In genomic region chr19:6340493-6341201, GRCh38 we compare ENCODE assay signal across 12 cellular contexts. TPM values are rescaled to one million over a fixed set of nuclear protein-coding genes. Genes with fewer than 3 reads are reported as not detected.
A peak's percentile ranks its signal among the peaks of the same experiment; 100 is the strongest.
DNase-seq lines count a peak whose midpoint lies in the region; FAIRE-seq and TF ChIP-seq lines count a peak whose summit lies in the region.
"Had no signal": no experiment of that assay in that cellular context is flagged by ENCODE, and none has a peak within 500 bp of the region (broad histone marks: within the 10 kb centered on the region; RNA-seq: fewer than 3 reads in every experiment).

No MANE protein-coding gene starts in this region.

- H3K27me3 ChIP-seq in BLaER1 treated with 17β-estradiol and CSF1 and Interleukin-3, amounts not matched to agents 10 nM and 100 nM = no peaks in the 10 kb centered on the region
- no peaks in the 10 kb centered on the region for H3K27me3 ChIP-seq in endodermal cell (ENCODE audit: control insufficient read depth, insufficient read depth, low read length, poor library complexity, severe bottlenecking)

- H3K27ac ChIP-seq in BLaER1 treated with 17β-estradiol and CSF1 and Interleukin-3, amounts not matched to agents 10 nM and 100 nM = peak overlapping the region in 4 of 11 experiments; percentile 58 to 64 (median 62); a peak in 7 of 22 replicates
- H3K27ac ChIP-seq in endodermal cell (ENCODE audit: low read depth, low read length) = no peak overlapping the region
- no peak overlapping the region for H3K27ac ChIP-seq in kidney (ENCODE audit: low read depth in 2 of 2, low read length in 2 of 2)
- H3K27ac ChIP-seq: heart right ventricle, thoracic aorta had no signal

- no peaks in the 10 kb centered on the region for H3K36me3 Mint-ChIP-seq in endodermal cell (ENCODE audit: low read depth)

- peaks cover 7 to 17% (median 13%) of the 10 kb centered on the region in 10 experiments; a peak in 19 of 20 replicates for H3K4me1 ChIP-seq in BLaER1 treated with 17β-estradiol and CSF1 and Interleukin-3, amounts not matched to agents 10 nM and 100 nM
- H3K4me1 ChIP-seq in endodermal cell (ENCODE audit: control insufficient read depth, insufficient read depth, low read length) = no peaks in the 10 kb centered on the region
- H3K4me1 ChIP-seq in kidney (ENCODE audit: control insufficient read depth in 1 of 2, insufficient read depth in 1 of 2, low read depth in 1 of 2, low read length in 2 of 2) = no peaks in the 10 kb centered on the region
- H3K4me1 ChIP-seq: heart right ventricle had no signal

- intact Hi-C loops in kidney (cut with DNase I) = no loop called here

- peak overlapping the region; percentile 13 to 74 (median 63); a peak in 20 of 22 replicates for H3K4me2 ChIP-seq in BLaER1 treated with 17β-estradiol and CSF1 and Interleukin-3, amounts not matched to agents 10 nM and 100 nM

- TF ChIP-seq CTCF in GM12875 (IDR thresholded peaks at IDR 0.05; ENCODE audit: borderline replicate concordance, insufficient read depth, low read depth, low read length) = peak; percentile 19; the same call in 1 of the 2 replicates
- peak; percentile 59 for TF ChIP-seq CTCF in endodermal cell (conservative IDR thresholded peaks at IDR 0.05)
- TF ChIP-seq CTCF in kidney (IDR thresholded peaks at IDR 0.05; ENCODE audit: borderline replicate concordance, extremely low read depth, insufficient read depth) = no peak

- peaks cover 5% of the 10 kb centered on the region for H3K27me3 Mint-ChIP-seq in endodermal cell (ENCODE audit: insufficient read depth)
- H3K27me3 Mint-ChIP-seq: activated CD4-positive, alpha-beta T cell treated with anti-CD3 and anti-CD28 coated beads, Interleukin-2, amount 10 ng/mL, durations not matched to agents 24 days and 14 days had no signal

- peaks cover 0 to 22% (median 10%) of the 10 kb centered on the region in 11 experiments; a peak in 19 of 22 replicates for H3K9me3 ChIP-seq in BLaER1 treated with 17β-estradiol and CSF1 and Interleukin-3, amounts not matched to agents 10 nM and 100 nM (replicated peaks in 1 of 11)
- no peaks in the 10 kb centered on the region for H3K9me3 ChIP-seq in endodermal cell (ENCODE audit: control insufficient read depth, low read length)
- no peaks in the 10 kb centered on the region for H3K9me3 ChIP-seq in kidney (ENCODE audit: control insufficient read depth in 1 of 2, low read length in 2 of 2)
- H3K9me3 ChIP-seq: thoracic aorta had no signal

- no peak overlapping the region; a peak in 1 of 20 replicates for H3K4me3 ChIP-seq in BLaER1 treated with 17β-estradiol and CSF1 and Interleukin-3, amounts not matched to agents 10 nM and 100 nM
- H3K4me3 ChIP-seq in GM12875 (ENCODE audit: low read depth, low read length) = no peak overlapping the region
- H3K4me3 ChIP-seq in endodermal cell (ENCODE audit: low read length) = no peak overlapping the region
- no peak overlapping the region for H3K4me3 ChIP-seq in kidney (ENCODE audit: low read length in 2 of 2)
- H3K4me3 ChIP-seq: heart right ventricle, thoracic aorta had no signal

- FAIRE-seq in kidney (lab: Jason Lieb, UNC) = no peak

- peaks cover 20% of the 10 kb centered on the region for H3K9me3 Mint-ChIP-seq in endodermal cell
- H3K9me3 Mint-ChIP-seq: activated CD4-positive, alpha-beta T cell treated with anti-CD3 and anti-CD28 coated beads, Interleukin-2, amount 10 ng/mL, durations not matched to agents 24 days and 14 days had no signal

- no peak overlapping the region for H3K4me3 Mint-ChIP-seq in endodermal cell
- H3K4me3 Mint-ChIP-seq: activated CD4-positive, alpha-beta T cell treated with anti-CD3 and anti-CD28 coated beads, Interleukin-2, amount 10 ng/mL, durations not matched to agents 24 days and 14 days had no signal

- H4K20me1 ChIP-seq in BLaER1 treated with 17β-estradiol and CSF1 and Interleukin-3, amounts not matched to agents 10 nM and 100 nM = no peaks in the 10 kb centered on the region

- H3K36me3 ChIP-seq in BLaER1 treated with 17β-estradiol and CSF1 and Interleukin-3, amounts not matched to agents 10 nM and 100 nM = no peaks in the 10 kb centered on the region; a peak in 1 of 22 replicates
- H3K36me3 ChIP-seq in endodermal cell (ENCODE audit: control insufficient read depth, insufficient read depth, low read length) (no peaks in the 10 kb centered on the region), kidney (ENCODE audit: control insufficient read depth in 1 of 2, insufficient read depth in 2 of 2, low read length in 2 of 2) (no peaks in the 10 kb centered on the region)
- H3K36me3 ChIP-seq: heart right ventricle, thoracic aorta had no signal

- no peaks in the 10 kb centered on the region for H3K4me1 Mint-ChIP-seq in endodermal cell

- H3K9ac ChIP-seq in BLaER1 treated with 17β-estradiol and CSF1 and Interleukin-3, amounts not matched to agents 10 nM and 100 nM = peak overlapping the region in 6 of 11 experiments; percentile 5 to 45 (median 14); a peak in 3 of 22 replicates
- no peak overlapping the region for H3K9ac ChIP-seq in endodermal cell (ENCODE audit: extremely low read depth, low read length, poor library complexity, severe bottlenecking)
- H3K9ac ChIP-seq in kidney (ENCODE audit: low read length in 2 of 2) = no peak overlapping the region

- WGBS in endodermal cell (ENCODE audit: insufficient coverage in 1 of 2, insufficient read length in 1 of 2), 2 experiments = 78 to 81% methylated on average over 9 to 14 of the region's 14 CpGs

- peak; percentile 64 for DNase-seq in endodermal cell
- no peak for DNase-seq in DMS79 treated with DMSO at 0.1 percent for 48 hours (lab: John Stamatoyannopoulos, UW)
- DNase-seq in kidney = no peak
- DNase-seq: activated CD4-positive, alpha-beta T cell treated with anti-CD3 and anti-CD28 coated beads, Interleukin-2, amount 10 ng/mL, durations not matched to agents 24 days and 14 days; activated naive CD4-positive, alpha-beta T cell treated with anti-CD3 and anti-CD28 coated beads, Interleukin-2, amount 50 U/mL, for 16 hours; heart right ventricle; NCI-H345 had no signal

- H3K27ac Mint-ChIP-seq in endodermal cell = no peak overlapping the region
- H3K27ac Mint-ChIP-seq: activated CD4-positive, alpha-beta T cell treated with anti-CD3 and anti-CD28 coated beads, Interleukin-2, amount 10 ng/mL, durations not matched to agents 24 days and 14 days had no signal

RNA-seq across cellular contexts. Expression of gene ACER1, which starts 7.2 kb away (rescaled TPM):
- total RNA-seq in endodermal cell (not detected), kidney (not detected)
- not detected for polyA plus RNA-seq in endodermal cell (2013, experiment 1 of 2)
- polyA plus RNA-seq in endodermal cell (2013, experiment 2 of 2) = not detected
- not detected for polyA plus RNA-seq in kidney (ENCODE audit: insufficient read depth, low read depth, low replicate concordance)
- total RNA-seq: heart right ventricle, LHCN-M2, myocyte, thoracic aorta had no signal
- polyA plus RNA-seq: heart right ventricle had no signal

RNA-seq across cellular contexts. Expression of gene CLPP, which starts 20.7 kb away (rescaled TPM):
- 10 to 100 TPM; 79.8 to 87.7 TPM for total RNA-seq in endodermal cell
- 75.9 TPM for polyA plus RNA-seq in endodermal cell (2013, experiment 1 of 2)
- polyA plus RNA-seq in endodermal cell (2013, experiment 2 of 2) = 69.0 TPM
- 63.7 TPM for total RNA-seq in kidney
- polyA plus RNA-seq in kidney (ENCODE audit: insufficient read depth, low read depth, low replicate concordance) = 104 TPM

RNA-seq across cellular contexts. Expression of gene ALKBH7, which starts 31.9 kb away (rescaled TPM):
- 10 to 100 TPM; 80.0 to 98.3 TPM for total RNA-seq in endodermal cell
- 74.4 TPM for polyA plus RNA-seq in endodermal cell (2013, experiment 1 of 2)
- 64.3 TPM for polyA plus RNA-seq in endodermal cell (2013, experiment 2 of 2)
- 70.3 TPM for total RNA-seq in kidney
- 175 TPM for polyA plus RNA-seq in kidney (ENCODE audit: insufficient read depth, low read depth, low replicate concordance)

RNA-seq across cellular contexts. Expression of gene PSPN, which starts 35.1 kb away (rescaled TPM):
- total RNA-seq in endodermal cell (1 to 10 TPM; 1.9 to 2.7 TPM), kidney (2.0 TPM)
- polyA plus RNA-seq in endodermal cell (2013, experiment 1 of 2) = 1.3 TPM
- 1.3 TPM for polyA plus RNA-seq in endodermal cell (2013, experiment 2 of 2)
- polyA plus RNA-seq in kidney (ENCODE audit: insufficient read depth, low read depth, low replicate concordance) = 1.9 TPM

RNA-seq across cellular contexts. Expression of gene GTF2F1, which starts 52.3 kb away (rescaled TPM):
- 10 to 100 TPM; 59.2 to 66.4 TPM for total RNA-seq in endodermal cell
- polyA plus RNA-seq in endodermal cell (2013, experiment 1 of 2) = 57.4 TPM
- polyA plus RNA-seq in endodermal cell (2013, experiment 2 of 2) = 47.4 TPM
- 61.7 TPM for total RNA-seq in kidney
- 44.1 TPM for polyA plus RNA-seq in kidney (ENCODE audit: insufficient read depth, low read depth, low replicate concordance)

Comparison
In these comparisons a context has a peak if more than half of its experiments do, and no peak if none do; other contexts are left out.
1. H3K9ac ChIP-seq: peak in BLaER1 treated with 17β-estradiol and CSF1 and Interleukin-3, amounts not matched to agents 10 nM and 100 nM (6 of 11); none in endodermal cell (single experiment) and kidney (0 of 2).